Comparison of ENCODE assay signal across 1 cellular context in the genomic region with DNA sequence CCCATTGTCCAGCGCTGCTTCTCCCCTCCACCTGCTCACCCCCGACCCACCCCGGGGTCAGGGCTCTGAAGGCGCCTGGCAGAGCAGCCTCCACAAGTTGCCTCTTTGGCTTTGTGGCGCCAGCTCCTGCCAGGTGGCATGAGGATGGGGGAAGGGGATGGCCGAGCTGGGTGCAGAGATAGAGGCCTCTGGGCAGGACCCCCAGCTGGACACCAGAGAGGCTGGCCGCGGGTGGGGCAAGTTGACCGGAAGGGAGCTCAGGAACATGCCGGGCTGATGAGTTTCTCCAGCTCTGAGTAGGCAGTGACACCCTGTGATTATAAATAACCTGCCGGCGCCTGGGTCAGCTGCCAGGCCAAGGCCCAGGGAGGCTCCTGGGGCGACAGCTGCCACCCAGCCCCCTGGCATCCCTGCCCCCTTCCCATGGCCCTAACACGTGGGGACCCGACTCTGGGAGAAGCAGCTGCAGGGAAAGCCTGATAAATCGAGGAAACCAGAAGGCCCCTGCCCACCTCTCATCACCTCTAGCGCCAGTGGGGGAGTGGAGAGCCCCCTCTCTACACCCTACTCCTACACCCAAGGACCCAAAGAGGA.
TF ChIP-seq lines count a peak whose summit lies in the region.

No MANE protein-coding gene starts in this region.

TF ChIP-seq in K562, 482 proteins besides CTCF, POLR2A, EP300 and RAD21:
- TF ChIP-seq PHF8 (IDR thresholded peaks at IDR 0.05; ENCODE audit: borderline replicate concordance, low read length) = no peak
- peak; percentile 7; the same call in 1 of the 2 replicates for TF ChIP-seq ZBTB7A (IDR thresholded peaks at IDR 0.05; ENCODE audit: borderline replicate concordance, control insufficient read depth, low read depth, low read length)
- TF ChIP-seq SMAD1 (IDR thresholded peaks at IDR 0.05; ENCODE audit: low read depth, low read length, partially characterized antibody) = no peak
